ENCODE assay signal across 9 cellular contexts in the genomic region with DNA sequence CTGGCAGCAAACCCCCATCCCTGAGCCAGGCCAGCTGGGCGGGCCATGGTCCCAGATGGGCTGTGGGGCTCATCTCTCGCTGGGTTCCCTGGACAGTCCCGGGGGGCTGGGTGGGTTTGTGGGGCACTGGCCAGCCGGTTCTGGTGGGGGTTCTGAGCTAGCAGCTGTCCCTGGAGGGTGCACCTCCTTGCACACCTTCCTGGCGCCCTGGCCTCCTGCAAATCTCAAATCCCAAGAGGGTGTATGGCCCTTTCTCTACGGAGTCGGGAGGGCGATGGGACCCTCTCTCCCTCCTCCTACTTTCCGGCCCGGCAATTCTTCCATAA. TPM values are rescaled to one million over a fixed set of nuclear protein-coding genes. Genes with fewer than 3 reads are reported as not detected.
DNase-seq lines count a peak whose midpoint lies in the region; ATAC-seq and TF ChIP-seq lines count a peak whose summit lies in the region.
"Had no signal": no experiment of that assay in that cellular context is flagged by ENCODE, and none has a peak within 500 bp of the region (broad histone marks: within the 10 kb centered on the region; RNA-seq: fewer than 3 reads in every experiment).

No MANE protein-coding gene starts in this region.

- H3K79me2 ChIP-seq in OCI-LY7 (ENCODE audit: insufficient read depth, low read depth, low read length), result no peaks in the 10 kb centered on the region

- peak overlapping the region; percentile 99 to 100 (median 99) for H3K4me2 ChIP-seq in BLaER1 treated with 17β-estradiol and CSF1 and Interleukin-3, amounts not matched to agents 10 nM and 100 nM
- peak overlapping the region; percentile 86 for H3K4me2 ChIP-seq in OCI-LY7 (ENCODE audit: low read length)

- BruUV-seq in OCI-LY7 (replicated peaks; lab: Mats Ljungman, UMichigan), result no TSS peak

- no peak for ATAC-seq in HG03045 (IDR thresholded peaks at IDR 0.05; ENCODE audit: unreplicated experiment)

- H3K4me1 ChIP-seq in BLaER1 treated with 17β-estradiol and CSF1 and Interleukin-3, amounts not matched to agents 10 nM and 100 nM, result peaks cover 54 to 71% (median 69%) of the 10 kb centered on the region in 10 experiments
- H3K4me1 ChIP-seq in OCI-LY7 (ENCODE audit: insufficient read depth, low read length, poor library complexity, severe bottlenecking) (peaks cover 49% of the 10 kb centered on the region), esophagus squamous epithelium (peaks cover 67 to 93% (median 75%) of the 10 kb centered on the region in 3 donors), neuron (ENCODE audit: insufficient read depth, low read length) (peaks cover 60% of the 10 kb centered on the region)

- H3K4me1 Mint-ChIP-seq in activated CD4-positive, alpha-beta memory T cell treated with anti-CD3 and anti-CD28 coated beads for 36 hours (ENCODE audit: low read depth), result peaks cover 2% of the 10 kb centered on the region

- no peaks in the 10 kb centered on the region for H3K9me3 Mint-ChIP-seq in activated CD4-positive, alpha-beta memory T cell treated with anti-CD3 and anti-CD28 coated beads for 36 hours

- peaks cover 16 to 57% (median 44%) of the 10 kb centered on the region in 11 experiments for H3K27me3 ChIP-seq in BLaER1 treated with 17β-estradiol and CSF1 and Interleukin-3, amounts not matched to agents 10 nM and 100 nM
- H3K27me3 ChIP-seq in esophagus squamous epithelium (peaks cover 0 to 33% (median 0%) of the 10 kb centered on the region in 4 donors), neuron (ENCODE audit: insufficient read depth, low read length) (no peaks in the 10 kb centered on the region)

- peak overlapping the region in 8 of 11 experiments; percentile 61 to 87 (median 73); a peak in 11 of 22 replicates for H3K9ac ChIP-seq in BLaER1 treated with 17β-estradiol and CSF1 and Interleukin-3, amounts not matched to agents 10 nM and 100 nM

- POLR2A ChIA-PET in OCI-LY7 (lab: Charles Lee), result interaction anchor here (0.8 kb wide), 1 partner anchor 67 kb away, joined by 3 read pairs; no protein-coding TSS in a partner anchor
- POLR2A ChIA-PET in activated CD4-positive, alpha-beta memory T cell treated with anti-CD3 and anti-CD28 coated beads for 36 hours (lab: Charles Lee), result interaction anchor here (1.0 kb wide), 1 partner anchor 13 kb away, joined by 3 read pairs; no protein-coding TSS in a partner anchor

- H4K20me1 ChIP-seq in BLaER1 treated with 17β-estradiol and CSF1 and Interleukin-3, amounts not matched to agents 10 nM and 100 nM, result peaks cover 5 to 66% (median 33%) of the 10 kb centered on the region in 11 experiments; a peak in 20 of 22 replicates
- no peaks in the 10 kb centered on the region for H4K20me1 ChIP-seq in OCI-LY7 (ENCODE audit: insufficient read depth, low read length)

- DNase-seq in OCI-LY7 (ENCODE audit: low spot score), result no peak
- DNase-seq in esophagus squamous epithelium (lab: John Stamatoyannopoulos, UW), result no peak
- no peak for DNase-seq in DMS114 treated with DMSO at 0.1 percent for 48 hours (lab: John Stamatoyannopoulos, UW; ENCODE audit: unreplicated experiment)
- no peak for DNase-seq in activated CD4-positive, alpha-beta memory T cell treated with anti-CD3 and anti-CD28 coated beads for 36 hours
- DNase-seq in GM03348 (ENCODE audit: low spot score), result no peak
- DNase-seq: NCI-H1930 had no signal

- no peaks in the 10 kb centered on the region for H3K36me3 ChIP-seq in BLaER1 treated with 17β-estradiol and CSF1 and Interleukin-3, amounts not matched to agents 10 nM and 100 nM
- H3K36me3 ChIP-seq in OCI-LY7 (ENCODE audit: insufficient read depth, low read length) (no peaks in the 10 kb centered on the region), esophagus squamous epithelium (no peaks in the 10 kb centered on the region), neuron (ENCODE audit: insufficient read depth, low read length) (no peaks in the 10 kb centered on the region)

- H3K27ac Mint-ChIP-seq in activated CD4-positive, alpha-beta memory T cell treated with anti-CD3 and anti-CD28 coated beads for 36 hours, result no peak overlapping the region

- H3K36me3 Mint-ChIP-seq in activated CD4-positive, alpha-beta memory T cell treated with anti-CD3 and anti-CD28 coated beads for 36 hours, result no peaks in the 10 kb centered on the region

- WGBS in esophagus squamous epithelium, 2 donors, result 0% methylated on average over 2 to 3 of the region's 10 CpGs

- peak overlapping the region in 3 of 11 experiments; percentile 49 to 65 (median 52); a peak in 4 of 22 replicates for H3K27ac ChIP-seq in BLaER1 treated with 17β-estradiol and CSF1 and Interleukin-3, amounts not matched to agents 10 nM and 100 nM
- H3K27ac ChIP-seq in OCI-LY7 (ENCODE audit: low read depth, low read length, poor library complexity, severe bottlenecking), result no peak overlapping the region
- H3K27ac ChIP-seq in esophagus squamous epithelium, result peak overlapping the region; percentile 85 to 99 (median 97)

- peaks cover 27% of the 10 kb centered on the region for H3K27me3 Mint-ChIP-seq in activated CD4-positive, alpha-beta memory T cell treated with anti-CD3 and anti-CD28 coated beads for 36 hours

- peaks cover 0 to 8% (median 4%) of the 10 kb centered on the region in 11 experiments; a peak in 13 of 22 replicates for H3K9me3 ChIP-seq in BLaER1 treated with 17β-estradiol and CSF1 and Interleukin-3, amounts not matched to agents 10 nM and 100 nM (replicated peaks in 1 of 11)
- no peaks in the 10 kb centered on the region for H3K9me3 ChIP-seq in OCI-LY7 (ENCODE audit: low read length)
- H3K9me3 ChIP-seq in esophagus squamous epithelium, result no peaks in the 10 kb centered on the region
- no peaks in the 10 kb centered on the region for H3K9me3 ChIP-seq in neuron (ENCODE audit: low read length)

- intact Hi-C loops in OCI-LY7 (cut with micrococcal nuclease; ENCODE audit: unreplicated experiment), result loop anchor here (5.0 kb wide), 1 partner anchor 46 kb away; no protein-coding TSS in a partner anchor
- intact Hi-C loops in esophagus squamous epithelium (cut with DNase I), result no loop called here
- intact Hi-C loops in activated CD4-positive, alpha-beta memory T cell treated with anti-CD3 and anti-CD28 coated beads for 36 hours (cut with micrococcal nuclease), result no loop called here

- TF ChIP-seq CTCF in OCI-LY7 (conservative IDR thresholded peaks at IDR 0.05; ENCODE audit: low read length) (no peak), esophagus squamous epithelium (IDR thresholded peaks at IDR 0.05) (no peak)

- H3K9me2 ChIP-seq in OCI-LY7 (ENCODE audit: insufficient read depth, low read length), result no peaks in the 10 kb centered on the region

- no peak overlapping the region for H3K4me3 Mint-ChIP-seq in activated CD4-positive, alpha-beta memory T cell treated with anti-CD3 and anti-CD28 coated beads for 36 hours

- no peak for TF ChIP-seq POLR2A in esophagus squamous epithelium (IDR thresholded peaks at IDR 0.05)

- H2AFZ ChIP-seq in OCI-LY7 (ENCODE audit: low read length) (no peak overlapping the region), neuron (ENCODE audit: low read depth, low read length) (peak overlapping the region; percentile 90)

- CTCF ChIA-PET in OCI-LY7 (lab: Charles Lee; ENCODE audit: unreplicated experiment), result interaction anchor here (0.6 to 1.4 kb wide), 3 partner anchors 14 to 66 kb away, joined by 3 to 5 read pairs (median 4); no protein-coding TSS in a partner anchor
- CTCF ChIA-PET in activated CD4-positive, alpha-beta memory T cell treated with anti-CD3 and anti-CD28 coated beads for 36 hours (lab: Charles Lee), result interaction anchor here (0.9 to 2.2 kb wide), 6 partner anchors 14 to 532 kb away, joined by 3 to 15 read pairs (median 4); no protein-coding TSS in a partner anchor

- H3K4me3 ChIP-seq in BLaER1 treated with 17β-estradiol and CSF1 and Interleukin-3, amounts not matched to agents 10 nM and 100 nM, result peak overlapping the region in 9 of 10 experiments; percentile 72 to 87 (median 81); a peak in 15 of 20 replicates
- peak overlapping the region; percentile 92 for H3K4me3 ChIP-seq in OCI-LY7 (ENCODE audit: low read depth, low read length, poor library complexity, severe bottlenecking)
- peak overlapping the region in 3 of 4 donors; percentile 69 to 95 (median 87) for H3K4me3 ChIP-seq in esophagus squamous epithelium
- peak overlapping the region; percentile 60 for H3K4me3 ChIP-seq in neuron (ENCODE audit: low read length)

RNA-seq across cellular contexts. Expression of gene LAMA5, which starts 1.2 kb away (rescaled TPM):
- total RNA-seq in OCI-LY7 (2014; rRNA removed; shearing (Covaris generic)), result 53.3 and 59.3 TPM in 2 replicates
- total RNA-seq in OCI-LY7 (2022), result 144 and 162 TPM in 2 replicates
- 100 to 1,000 TPM in 2 of 4 donors, 10 to 100 TPM in 2; 60.4 to 127 (median 98.9) TPM for total RNA-seq in esophagus squamous epithelium
- total RNA-seq in activated CD4-positive, alpha-beta memory T cell treated with anti-CD3 and anti-CD28 coated beads for 36 hours, result 1 to 10 TPM in 1 of 2 experiments, under 1 TPM in 1; 0.78 to 1.1 TPM

RNA-seq across cellular contexts. Expression of gene RPS21, which starts 18.6 kb away (rescaled TPM):
- 2,092 and 3,376 TPM in 2 replicates for total RNA-seq in OCI-LY7 (2014; rRNA removed; shearing (Covaris generic))
- total RNA-seq in OCI-LY7 (2022) (2,373 and 2,571 TPM in 2 replicates), esophagus squamous epithelium (1,000 to 10,000 TPM in 3 of 4 donors, 100 to 1,000 TPM in 1; 819 to 3,701 (median 3,102) TPM)
- 1,000 to 10,000 TPM; 2,488 to 2,529 TPM for total RNA-seq in activated CD4-positive, alpha-beta memory T cell treated with anti-CD3 and anti-CD28 coated beads for 36 hours

RNA-seq across cellular contexts. Expression of gene CABLES2, which starts 38.8 kb away (rescaled TPM):
- 11.1 and 14.8 TPM in 2 replicates for total RNA-seq in OCI-LY7 (2014; rRNA removed; shearing (Covaris generic))
- total RNA-seq in OCI-LY7 (2022) (22.5 and 23.3 TPM in 2 replicates), esophagus squamous epithelium (1 to 10 TPM; 2.0 to 3.8 (median 2.2) TPM)
- total RNA-seq in activated CD4-positive, alpha-beta memory T cell treated with anti-CD3 and anti-CD28 coated beads for 36 hours, result 1 to 10 TPM; 7.8 to 8.2 TPM

RNA-seq across cellular contexts. Expression of gene RBBP8NL, which starts 59.1 kb away (rescaled TPM):
- not detected in 2 replicates for total RNA-seq in OCI-LY7 (2014; rRNA removed; shearing (Covaris generic))
- total RNA-seq in OCI-LY7 (2022), result not detected in 2 replicates
- 1 to 10 TPM; 1.1 to 6.2 (median 4.0) TPM for total RNA-seq in esophagus squamous epithelium
- not detected for total RNA-seq in activated CD4-positive, alpha-beta memory T cell treated with anti-CD3 and anti-CD28 coated beads for 36 hours

Comparison
In these comparisons a context has a peak if more than half of its experiments do, and no peak if none do; other contexts are left out.
1. RNA of gene LAMA5, which starts 1.2 kb away (total RNA-seq): 53.3 to 162 TPM in OCI-LY7 and 60.4 to 127 TPM in esophagus squamous epithelium; 0.78 to 1.1 TPM in activated CD4-positive, alpha-beta memory T cell treated with anti-CD3 and anti-CD28 coated beads for 36 hours; every median in the first group is over 10 times any median in the second.
2. Peak in every context shown above with its lines, with median percentiles within 50 percentile points of each other: H3K4me3 ChIP-seq.